9 cellular contexts compared by ENCODE assay signal in the genomic region with DNA sequence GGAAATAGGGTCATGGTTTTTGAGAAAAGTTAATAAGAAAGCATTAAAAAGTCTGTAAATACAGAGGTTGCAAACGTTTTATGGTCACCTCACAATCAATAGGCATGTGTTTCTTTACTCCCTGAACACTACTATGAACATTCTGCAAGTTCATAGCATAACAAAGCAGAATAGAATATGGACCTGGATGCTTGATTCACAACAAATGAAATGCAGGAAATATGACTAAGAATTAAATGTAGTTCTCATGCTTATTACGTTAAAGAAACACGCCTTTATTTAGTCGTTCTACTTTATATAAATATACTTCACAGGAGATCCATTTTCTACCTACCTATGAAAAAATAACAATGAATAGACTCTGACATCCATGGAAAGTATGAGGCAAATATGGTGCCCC.
"Had no signal": no experiment of that assay in that cellular context is flagged by ENCODE, and none has a peak within 500 bp of the region (broad histone marks: within the 10 kb centered on the region; RNA-seq: fewer than 3 reads in every experiment).

No MANE protein-coding gene starts in this region.

- DNase-seq: IMR-90, KBM-7, KG1 had no signal

- H3K36me3 Mint-ChIP-seq: IgD-negative memory B cell had no signal

- H3K27ac ChIP-seq: HL-60, KMS-11 had no signal

- FAIRE-seq: HepG2, HTR-8/SVneo, K562 had no signal

- H3K27ac Mint-ChIP-seq: IgD-negative memory B cell had no signal

- H3K4me1 Mint-ChIP-seq: IgD-negative memory B cell had no signal

- H3K27me3 Mint-ChIP-seq: IgD-negative memory B cell had no signal

- ATAC-seq: HepG2, K562 had no signal

- H3K4me2 ChIP-seq: KMS-11 had no signal

- H3K9ac ChIP-seq: KMS-11 had no signal

- H3K4me3 Mint-ChIP-seq: IgD-negative memory B cell had no signal

- H3K4me3 ChIP-seq: K562 had no signal
